25 cellular contexts compared by ENCODE assay signal in the genomic region with DNA sequence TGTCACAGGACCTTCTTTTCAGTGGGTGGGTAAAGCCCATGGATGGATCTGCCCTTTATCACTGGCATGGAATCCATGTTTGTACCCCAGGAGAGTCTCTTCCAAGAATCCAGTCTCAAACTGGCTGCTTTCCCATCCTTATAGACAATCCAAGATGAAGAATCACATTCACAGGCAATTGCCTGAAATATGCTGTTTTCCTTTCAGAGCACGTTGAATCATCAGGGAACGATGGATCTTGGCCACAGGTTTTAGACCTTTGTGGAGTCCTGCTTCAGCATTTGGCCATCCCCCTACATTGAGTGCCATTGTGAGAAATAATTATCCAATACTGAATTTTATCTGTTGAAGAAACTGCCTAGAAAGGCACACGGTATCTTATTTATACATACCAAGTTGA.
"Had no signal": no experiment of that assay in that cellular context is flagged by ENCODE, and none has a peak within 500 bp of the region (broad histone marks: within the 10 kb centered on the region; RNA-seq: fewer than 3 reads in every experiment).

No MANE protein-coding gene starts in this region.

- H3K4me3 ChIP-seq: Peyer's patch, SJCRH30 had no signal

- H3K4me1 ChIP-seq: Peyer's patch had no signal

- H3K9me3 ChIP-seq: Peyer's patch, SJCRH30 had no signal

- DNase-seq: activated CD4-positive, alpha-beta T cell treated with anti-CD3 and anti-CD28 coated beads for 48 hours; activated CD4-positive, alpha-beta T cell treated with anti-CD3 and anti-CD28 coated beads, Interleukin-2, amount 50 U/mL, for 48 hours; activated CD4-positive, CD25-positive, alpha-beta regulatory T cell treated with anti-CD3 and anti-CD28 coated beads, Interleukin-2, amount 50 U/mL, for 72 hours; activated CD8-positive, alpha-beta memory T cell treated with anti-CD3 and anti-CD28 coated beads, Interleukin-2, amount 10 ng/mL, durations not matched to agents 7 days and 5 days; activated effector memory CD4-positive, alpha-beta T cell treated with Interleukin-2 at 50 U/mL for 16 hours; activated naive CD4-positive, alpha-beta T cell; activated T-cell treated with anti-CD3 and anti-CD28 coated beads, Interleukin-2, amount 50 U/mL, for 24 hours; aorta; Kasumi-1; KBM-7; NCI-H1092; NCI-H1417 treated with DMSO at 0.1 percent for 48 hours; NCI-H1694; NCI-H2029; NCI-H2107; NCI-H345; NCI-H510A; NCI-H526 treated with DMSO at 0.1 percent for 48 hours; OCI-M1; Peyer's patch; Right ventricle myocardium superior; SJCRH30; T-helper 17 cell; T-helper 9 cell had no signal

- H3K36me3 ChIP-seq: Peyer's patch, SJCRH30 had no signal

- H3K27ac ChIP-seq: Peyer's patch, RWPE1, SJCRH30 had no signal

- H3K27me3 ChIP-seq: Peyer's patch, SJCRH30 had no signal
